ENCODE assay signal across 8 cellular contexts in genomic region chr2:219560037-219560892, GRCh38. TPM values are rescaled to one million over a fixed set of nuclear protein-coding genes. Genes with fewer than 3 reads are reported as not detected.
DNase-seq lines count a peak whose midpoint lies in the region; ATAC-seq and TF ChIP-seq lines count a peak whose summit lies in the region.

No MANE protein-coding gene starts in this region.

- H3K27ac ChIP-seq in 22Rv1, result no peak overlapping the region

- in situ Hi-C loops in GM13976 (cut with MboI; ENCODE audit: low sequenced_read_pairs, unreplicated experiment), result no loop called here

- ATAC-seq in left ventricle myocardium superior (peak; percentile 14), GM18519 (IDR thresholded peaks at IDR 0.05; ENCODE audit: low FRiP score, unreplicated experiment) (no peak), HG03175 (IDR thresholded peaks at IDR 0.05; ENCODE audit: unreplicated experiment) (no peak)

- peak; percentile 79 for DNase-seq in GM13976 (ENCODE audit: low spot score)
- peak; percentile 30 for DNase-seq in T-helper 9 cell
- no peak for DNase-seq in left ventricle myocardium superior
- no peak for DNase-seq in ecto neural progenitor cell (ENCODE audit: low spot score)
- DNase-seq in NOMO-1 treated with dmso at 0.1 percent for 144 hours (lab: John Stamatoyannopoulos, UW; ENCODE audit: unreplicated experiment), result no peak

- TF ChIP-seq CTCF in 22Rv1 (IDR thresholded peaks at IDR 0.05) (peak; percentile 89), GM13976 (IDR thresholded peaks at IDR 0.05; ENCODE audit: borderline replicate concordance, control extremely low read depth, extremely low read depth, insufficient read depth, missing control alignments) (peak; percentile 56)

- intact Hi-C loops in left ventricle myocardium superior (cut with micrococcal nuclease), result no loop called here

RNA-seq across cellular contexts. Expression of gene OBSL1, which starts 11.1 kb away (rescaled TPM):
- total RNA-seq in left ventricle myocardium superior, result 190 TPM

RNA-seq across cellular contexts. Expression of gene INHA, which starts 11.8 kb away (rescaled TPM):
- total RNA-seq in left ventricle myocardium superior, result 1.5 TPM

RNA-seq across cellular contexts. Expression of gene TMEM198, which starts 16.4 kb away (rescaled TPM):
- 1.7 TPM for total RNA-seq in left ventricle myocardium superior

RNA-seq across cellular contexts. Expression of gene CHPF, which starts 16.7 kb away (rescaled TPM):
- 93.1 TPM for total RNA-seq in left ventricle myocardium superior

RNA-seq across cellular contexts. Expression of gene STK11IP, which starts 37.4 kb away (rescaled TPM):
- 14.0 TPM for total RNA-seq in left ventricle myocardium superior

Comparison
In these comparisons a context has a peak if more than half of its experiments do, and no peak if none do; other contexts are left out.
1. DNase-seq: peak in GM13976 (single experiment) and T-helper 9 cell (single experiment); none in left ventricle myocardium superior (single experiment), ecto neural progenitor cell (single experiment) and NOMO-1 treated with dmso at 0.1 percent for 144 hours (single experiment).